ENCODE assay signal across 11 cellular contexts in genomic region chr5:159096555-159097460, GRCh38. TPM values are rescaled to one million over a fixed set of nuclear protein-coding genes. Genes with fewer than 3 reads are reported as not detected.
A peak's percentile ranks its signal among the peaks of the same experiment; 100 is the strongest.
DNase-seq lines count a peak whose midpoint lies in the region; ATAC-seq, FAIRE-seq and TF ChIP-seq lines count a peak whose summit lies in the region.
"Had no signal": no experiment of that assay in that cellular context is flagged by ENCODE, and none has a peak within 500 bp of the region (broad histone marks: within the 10 kb centered on the region; RNA-seq: fewer than 3 reads in every experiment).

No MANE protein-coding gene starts in this region.

- H3K4me1 ChIP-seq in BE2C (peaks cover 19% of the 10 kb centered on the region), HUES6 (ENCODE audit: control insufficient read depth, insufficient read depth, low read length) (peaks cover 27% of the 10 kb centered on the region), neutrophil (ENCODE audit: control insufficient read depth in 1 of 2, insufficient read depth in 1 of 2, low read depth in 1 of 2, low read length in 1 of 2) (peaks cover 45 to 55% of the 10 kb centered on the region in 2 experiments), pancreas (peaks cover 0 to 4% (median 0%) of the 10 kb centered on the region in 3 donors)
- H3K4me1 ChIP-seq in effector memory CD4-positive, alpha-beta T cell (ENCODE audit: control insufficient read depth, insufficient read depth, low read length, poor library complexity, severe bottlenecking): peaks cover 34% of the 10 kb centered on the region

- H3K36me3 ChIP-seq in BE2C: no peaks in the 10 kb centered on the region
- no peaks in the 10 kb centered on the region for H3K36me3 ChIP-seq in HUES6 (ENCODE audit: control insufficient read depth, insufficient read depth, low read length)
- no peaks in the 10 kb centered on the region for H3K36me3 ChIP-seq in effector memory CD4-positive, alpha-beta T cell (ENCODE audit: control insufficient read depth, insufficient read depth, low read length)
- H3K36me3 ChIP-seq in neutrophil: no peaks in the 10 kb centered on the region
- H3K36me3 ChIP-seq in pancreas: no peaks in the 10 kb centered on the region

- H3K36me3 Mint-ChIP-seq in activated CD4-positive, alpha-beta memory T cell treated with anti-CD3 and anti-CD28 coated beads for 36 hours: no peaks in the 10 kb centered on the region

- CTCF ChIA-PET in activated CD4-positive, alpha-beta memory T cell treated with anti-CD3 and anti-CD28 coated beads for 36 hours (lab: Charles Lee): interaction anchor here (2.6 kb wide), 1 partner anchor 401 kb away, joined by 8 read pairs; no protein-coding TSS in a partner anchor

- H3K9me3 ChIP-seq in BE2C: no peaks in the 10 kb centered on the region
- no peaks in the 10 kb centered on the region for H3K9me3 ChIP-seq in HUES6 (ENCODE audit: control insufficient read depth, insufficient read depth, low read depth, low read length)
- no peaks in the 10 kb centered on the region for H3K9me3 ChIP-seq in effector memory CD4-positive, alpha-beta T cell (ENCODE audit: control insufficient read depth, low read length)
- H3K9me3 ChIP-seq in neutrophil: no peaks in the 10 kb centered on the region
- H3K9me3 ChIP-seq in pancreas: no peaks in the 10 kb centered on the region

- no peak for ATAC-seq in pancreas

- H3K4me3 Mint-ChIP-seq in activated CD4-positive, alpha-beta memory T cell treated with anti-CD3 and anti-CD28 coated beads for 36 hours: no peak overlapping the region

- no peaks in the 10 kb centered on the region for H3K27me3 ChIP-seq in BE2C
- H3K27me3 ChIP-seq in HUES6 (ENCODE audit: control insufficient read depth, insufficient read depth, low read length): peaks cover 93% of the 10 kb centered on the region
- peaks cover 27% of the 10 kb centered on the region for H3K27me3 ChIP-seq in effector memory CD4-positive, alpha-beta T cell (replicated peaks; ENCODE audit: control insufficient read depth, insufficient read depth, low read length, poor library complexity, severe bottlenecking)
- peaks cover 76% of the 10 kb centered on the region for H3K27me3 ChIP-seq in neutrophil
- H3K27me3 ChIP-seq in pancreas: peaks cover 0 to 13% (median 0%) of the 10 kb centered on the region in 4 donors

- DNase-seq in BE2C: no peak
- no peak for DNase-seq in effector memory CD4-positive, alpha-beta T cell
- no peak for DNase-seq in GM20000 (ENCODE audit: low spot score)
- no peak for DNase-seq in activated effector memory CD4-positive, alpha-beta T cell treated with Interleukin-2 at 50 U/mL for 16 hours
- no peak for DNase-seq in activated CD4-positive, alpha-beta memory T cell treated with anti-CD3 and anti-CD28 coated beads for 36 hours
- no peak for DNase-seq in pancreas
- DNase-seq: NCI-H1694; stimulated activated CD4-positive, alpha-beta T cell treated with anti-CD3 and anti-CD28 coated beads, Interleukin-2, amount 100 ng/mL, for 48 hours had no signal

- intact Hi-C loops in activated CD4-positive, alpha-beta memory T cell treated with anti-CD3 and anti-CD28 coated beads for 36 hours (cut with micrococcal nuclease): no loop called here
- intact Hi-C loops in pancreas (cut with DNase I): no loop called here

- POLR2A ChIA-PET in activated CD4-positive, alpha-beta memory T cell treated with anti-CD3 and anti-CD28 coated beads for 36 hours (lab: Charles Lee): no interaction called here

- peaks cover 42% of the 10 kb centered on the region for H3K27me3 Mint-ChIP-seq in activated CD4-positive, alpha-beta memory T cell treated with anti-CD3 and anti-CD28 coated beads for 36 hours

- FAIRE-seq in pancreas (lab: Jason Lieb, UNC): no peak
- FAIRE-seq: G401.6 had no signal

- H3K9ac ChIP-seq in HUES6 (ENCODE audit: low read length): no peak overlapping the region

- H3K4me3 ChIP-seq in BE2C (ENCODE audit: low read depth, low read length): peak overlapping the region; percentile 93
- peak overlapping the region; percentile 22; the same call in 1 of the 2 replicates for H3K4me3 ChIP-seq in HUES6 (ENCODE audit: low read depth, low read length)
- H3K4me3 ChIP-seq in effector memory CD4-positive, alpha-beta T cell (ENCODE audit: insufficient read depth, low read depth, low read length, poor library complexity, severe bottlenecking): peak overlapping the region; percentile 6
- peak overlapping the region; percentile 51 to 63 for H3K4me3 ChIP-seq in neutrophil (ENCODE audit: low read depth in 1 of 2, low read length in 1 of 2)
- H3K4me3 ChIP-seq in pancreas: peak overlapping the region in 2 of 4 donors; percentile 36 to 48

- H3K27ac ChIP-seq in HUES6 (ENCODE audit: low read depth, low read length) (no peak overlapping the region), neutrophil (no peak overlapping the region), pancreas (peak overlapping the region in 2 of 4 donors; percentile 65 to 68)
- H3K27ac ChIP-seq in effector memory CD4-positive, alpha-beta T cell (ENCODE audit: insufficient read depth, low read length, poor library complexity, severe bottlenecking): no peak overlapping the region

- 23 to 26% methylated on average over 50 to 55 of the region's 55 CpGs for WGBS in pancreas, 2 donors

- H3K9me3 Mint-ChIP-seq in activated CD4-positive, alpha-beta memory T cell treated with anti-CD3 and anti-CD28 coated beads for 36 hours: no peaks in the 10 kb centered on the region

- peaks cover 32% of the 10 kb centered on the region for H3K4me1 Mint-ChIP-seq in activated CD4-positive, alpha-beta memory T cell treated with anti-CD3 and anti-CD28 coated beads for 36 hours (ENCODE audit: low read depth)

- TF ChIP-seq CTCF in BE2C (IDR thresholded peaks at IDR 0.05; ENCODE audit: low read depth, low read length) (no peak), neutrophil (IDR thresholded peaks at IDR 0.05) (no peak), GM20000 (IDR thresholded peaks at IDR 0.05; ENCODE audit: extremely low read depth, missing control alignments) (no peak), pancreas (IDR thresholded peaks at IDR 0.05) (no peak)

- no peak overlapping the region for H3K27ac Mint-ChIP-seq in activated CD4-positive, alpha-beta memory T cell treated with anti-CD3 and anti-CD28 coated beads for 36 hours

RNA-seq across cellular contexts. Expression of gene EBF1, which starts 2.9 kb away (rescaled TPM):
- 28.8 TPM for polyA plus RNA-seq in BE2C (2012; ENCODE audit: insufficient read depth, insufficient read length, low read depth)
- not detected for total RNA-seq in activated CD4-positive, alpha-beta memory T cell treated with anti-CD3 and anti-CD28 coated beads for 36 hours
- 1 to 10 TPM; 1.3 to 6.1 (median 2.9) TPM for total RNA-seq in pancreas
- 1 to 10 TPM; 1.5 to 2.6 TPM for polyA plus RNA-seq in pancreas
